12 cellular contexts compared by ENCODE assay signal in the genomic region with DNA sequence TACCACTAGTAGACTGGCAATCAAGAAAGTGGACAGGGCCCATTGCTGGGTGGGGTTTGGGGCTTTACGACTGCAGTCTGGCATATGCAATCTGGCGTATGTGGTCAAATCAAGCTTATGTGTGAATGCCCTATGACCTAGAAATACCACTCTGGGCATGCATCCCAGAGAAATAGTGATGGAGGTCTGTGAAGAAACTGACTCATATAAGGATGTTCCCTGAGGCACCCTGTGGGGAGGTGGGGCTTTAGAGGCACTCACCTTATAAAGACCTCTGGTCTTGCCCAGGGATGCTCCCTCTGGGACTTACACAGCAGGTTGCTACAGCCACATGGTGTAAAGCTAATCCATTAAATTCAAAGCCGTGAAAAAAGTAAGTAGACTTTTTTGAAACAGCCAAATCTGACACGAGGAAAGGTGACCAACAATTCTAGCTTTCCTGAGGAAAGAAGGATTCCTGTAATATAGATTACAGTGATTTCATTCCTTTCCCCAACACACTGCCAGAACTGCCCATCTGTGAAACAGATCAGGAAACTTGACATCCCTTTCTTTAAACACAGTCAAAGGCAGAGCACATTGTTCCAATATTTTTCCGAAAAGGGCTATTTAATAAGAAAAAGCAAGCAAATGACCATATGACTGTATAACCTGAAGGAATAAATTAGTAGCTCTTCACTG. TPM values are rescaled to one million over a fixed set of nuclear protein-coding genes. Genes with fewer than 3 reads are reported as not detected.
DNase-seq lines count a peak whose midpoint lies in the region; ATAC-seq and TF ChIP-seq lines count a peak whose summit lies in the region.
"Had no signal": no experiment of that assay in that cellular context is flagged by ENCODE, and none has a peak within 500 bp of the region (broad histone marks: within the 10 kb centered on the region; RNA-seq: fewer than 3 reads in every experiment).

No MANE protein-coding gene starts in this region.

- peak overlapping the region; percentile 60 for H3K27ac ChIP-seq in brain microvascular endothelial cell
- no peak overlapping the region for H3K27ac ChIP-seq in upper lobe of right lung

- H3K36me3 ChIP-seq in brain microvascular endothelial cell (replicated peaks) (no peaks in the 10 kb centered on the region), upper lobe of right lung (no peaks in the 10 kb centered on the region)

- TF ChIP-seq CTCF in brain microvascular endothelial cell (IDR thresholded peaks at IDR 0.05; ENCODE audit: low read depth, low read length, missing control alignments) (no peak), upper lobe of right lung (IDR thresholded peaks at IDR 0.05) (no peak)

- H3K27me3 ChIP-seq in brain microvascular endothelial cell (replicated peaks) (no peaks in the 10 kb centered on the region), upper lobe of right lung (no peaks in the 10 kb centered on the region)

- H3K4me1 ChIP-seq in upper lobe of right lung, result peaks cover 2% of the 10 kb centered on the region

- peak; percentile 91 for DNase-seq in ACHN
- peak; percentile 65 for DNase-seq in HK-2 (ENCODE audit: unreplicated experiment)
- DNase-seq in brain microvascular endothelial cell, result peak; percentile 95
- peak; percentile 98 for DNase-seq in iris pigment epithelial cell (ENCODE audit: low read depth)
- no peak for DNase-seq in HPDE6-E6E7 (ENCODE audit: extremely low spot score)
- DNase-seq in upper lobe of right lung, result no peak
- no peak for DNase-seq in NCI-H146 (lab: John Stamatoyannopoulos, UW)
- no peak for DNase-seq in sciatic nerve (ENCODE audit: low spot score)
- DNase-seq: amygdala, NCI-H524 had no signal

- H3K4me3 ChIP-seq in brain microvascular endothelial cell (ENCODE audit: low read depth, low read length), result no peak overlapping the region
- no peak overlapping the region for H3K4me3 ChIP-seq in upper lobe of right lung
- H3K4me3 ChIP-seq: K562 had no signal

- no peak for ATAC-seq in upper lobe of right lung
- no peak for ATAC-seq in sciatic nerve
- ATAC-seq: K562 had no signal

- intact Hi-C loops in upper lobe of right lung (cut with DNase I) (no loop called here), sciatic nerve (cut with DNase I) (no loop called here)

- no peaks in the 10 kb centered on the region for H3K9me3 ChIP-seq in upper lobe of right lung

- in situ Hi-C loops in ACHN (cut with HindIII; ENCODE audit: low pct_ligation_motif_present, low pct_unique_long_range_greater_than_20kb, low sequenced_read_pairs), result no loop called here
- in situ Hi-C loops in brain microvascular endothelial cell (cut with HindIII; ENCODE audit: low pct_ligation_motif_present, low sequenced_read_pairs), result no loop called here

RNA-seq across cellular contexts. Expression of a gene that starts 13.6 kb away (rescaled TPM):
- 41.5 TPM for total RNA-seq in upper lobe of right lung
- 264 TPM for total RNA-seq in sciatic nerve
- total RNA-seq: activated CD8-positive, alpha-beta memory T cell treated with anti-CD3 and anti-CD28 coated beads for 36 hours; K562 had no signal

RNA-seq across cellular contexts. Expression of a gene that starts 46.2 kb away (rescaled TPM):
- total RNA-seq in upper lobe of right lung (20.9 TPM), sciatic nerve (24.9 TPM)

Comparison
In these comparisons a context has a peak if more than half of its experiments do, and no peak if none do; other contexts are left out.
1. DNase-seq: peak in ACHN (single experiment), HK-2 (single experiment), brain microvascular endothelial cell (single experiment) and iris pigment epithelial cell (single experiment); none in HPDE6-E6E7 (single experiment), upper lobe of right lung (single experiment), NCI-H146 (single experiment) and sciatic nerve (single experiment).